In the genomic region with DNA sequence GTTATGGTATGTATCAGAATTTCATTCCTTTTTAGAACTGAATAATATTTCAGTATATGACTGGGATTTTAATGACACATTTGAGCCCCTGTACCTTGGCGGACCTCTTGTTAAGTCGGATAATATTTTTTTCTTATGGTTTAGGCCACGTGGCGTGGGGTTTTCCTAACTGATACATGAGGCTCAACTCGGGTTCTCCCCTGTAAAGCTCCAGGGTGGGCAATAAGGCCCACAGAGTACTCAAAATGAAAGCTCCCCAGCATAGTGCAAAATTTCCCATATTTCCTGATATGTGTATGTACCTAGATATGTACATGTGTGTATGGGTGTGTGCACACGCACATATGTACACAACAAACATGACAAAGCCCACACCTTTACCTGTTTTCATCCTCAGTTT, we compare ENCODE assay signal across 10 cellular contexts. TPM values are rescaled to one million over a fixed set of nuclear protein-coding genes. Genes with fewer than 3 reads are reported as not detected.
"Had no signal": no experiment of that assay in that cellular context is flagged by ENCODE, and none has a peak within 500 bp of the region (broad histone marks: within the 10 kb centered on the region; RNA-seq: fewer than 3 reads in every experiment).

No MANE protein-coding gene starts in this region.

- ATAC-seq: gastrocnemius medialis, left lung had no signal

- DNase-seq: activated CD4-positive, alpha-beta T cell treated with anti-CD3 and anti-CD28 coated beads for 4 hours; amygdala; effector memory CD4-positive, alpha-beta T cell; gastrocnemius medialis; left lung; stimulated activated CD4-positive, alpha-beta T cell treated with anti-CD3 and anti-CD28 coated beads, Interleukin-12 subunit alpha, Interleukin-12 subunit beta, amount 100 ng/mL, for 4 hours; WERI-Rb-1 had no signal

- H3K27me3 ChIP-seq: gastrocnemius medialis, left lung had no signal

- H3K36me3 ChIP-seq: gastrocnemius medialis, left lung, WERI-Rb-1 had no signal

- H3K27ac ChIP-seq: gastrocnemius medialis, left lung, WERI-Rb-1 had no signal

- H3K4me3 ChIP-seq: gastrocnemius medialis, left lung had no signal

- FAIRE-seq: keratinocyte, urothelium cell line had no signal

- H3K4me1 ChIP-seq: left lung had no signal

- H3K9me3 ChIP-seq: gastrocnemius medialis, left lung had no signal

RNA-seq across cellular contexts. Expression of a gene that starts 24.5 kb away (rescaled TPM):
- total RNA-seq: activated T-helper 2 cell treated with anti-CD3 and anti-CD28 coated beads, Interferon-gamma antibody, Interleukin-2, Interleukin-4, amounts not matched to agents 10 μg/mL and 5 μg/mL and 100 μg/mL, durations not matched to agents 14 hours and 24 hours and 36 hours had no signal
- polyA plus RNA-seq: keratinocyte had no signal
